Comparison of ENCODE assay signal across 18 cellular contexts in the genomic region with DNA sequence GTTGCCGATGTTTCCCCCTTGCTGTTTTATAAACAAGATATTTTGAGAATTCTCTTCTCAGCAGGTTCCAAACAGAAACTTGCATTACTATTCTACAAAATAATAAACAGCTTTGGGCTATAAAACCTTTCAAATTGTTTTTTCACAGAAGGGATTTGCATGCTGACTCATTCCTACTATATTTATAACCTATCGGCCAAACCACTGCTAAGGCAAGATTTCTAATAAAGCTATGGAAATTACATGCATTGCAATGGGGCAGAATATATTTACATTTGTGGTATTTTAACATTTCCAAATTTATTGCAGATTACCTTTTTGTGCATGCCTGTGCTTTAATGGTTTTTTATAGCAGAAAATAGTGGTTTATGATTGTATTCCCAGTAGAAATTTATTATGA.
DNase-seq lines count a peak whose midpoint lies in the region; ATAC-seq, FAIRE-seq and TF ChIP-seq lines count a peak whose summit lies in the region.
"Had no signal": no experiment of that assay in that cellular context is flagged by ENCODE, and none has a peak within 500 bp of the region (broad histone marks: within the 10 kb centered on the region; RNA-seq: fewer than 3 reads in every experiment).

No MANE protein-coding gene starts in this region.

- H3K4me3 ChIP-seq in SK-N-SH (ENCODE audit: low read depth in 2 of 2, low read length in 1 of 2): no peak overlapping the region
- H3K4me3 ChIP-seq: BLaER1 had no signal

- no peak overlapping the region for H3K9ac ChIP-seq in SK-N-SH
- H3K9ac ChIP-seq: BLaER1 had no signal

- no peak for TF ChIP-seq EP300 in SK-N-SH (IDR thresholded peaks at IDR 0.05; ENCODE audit: borderline replicate concordance in 1 of 2, low read depth in 1 of 2, low read length in 1 of 2)

- H2AFZ ChIP-seq in SK-N-SH (ENCODE audit: low read depth): 0 out of 2 replicates have a peak overlapping the region, but pooled peaks have one; percentile 5

- no peaks in the 10 kb centered on the region for H3K27me3 ChIP-seq in SK-N-SH (ENCODE audit: insufficient read depth)
- H3K27me3 ChIP-seq: BLaER1 had no signal

- H3K9me2 ChIP-seq in SK-N-SH: no peaks in the 10 kb centered on the region

- TF ChIP-seq CTCF in SK-N-SH (IDR thresholded peaks at IDR 0.05): no peak
- TF ChIP-seq CTCF in GM13976 (IDR thresholded peaks at IDR 0.05; ENCODE audit: borderline replicate concordance, control extremely low read depth, extremely low read depth, insufficient read depth, missing control alignments): no peak

- H3K9me3 ChIP-seq in SK-N-SH: no peaks in the 10 kb centered on the region
- H3K9me3 ChIP-seq: BLaER1 had no signal

- CTCF ChIA-PET in SK-N-SH (lab: Yijun Ruan, JAX) (no interaction called here), HEK293T (lab: Yijun Ruan, JAX) (no interaction called here)

- H3K79me2 ChIP-seq in SK-N-SH (ENCODE audit: insufficient read depth): no peaks in the 10 kb centered on the region

- DNase-seq in SK-N-SH (no peak), HEK293T (ENCODE audit: extremely low spot score) (no peak), GM13976 (ENCODE audit: low spot score) (no peak)
- DNase-seq in activated naive CD4-positive, alpha-beta T cell treated with anti-CD3 and anti-CD28 coated beads, Interleukin-2, amount 50 U/mL, for 16 hours: no peak
- no peak for DNase-seq in stimulated activated CD4-positive, alpha-beta T cell treated with anti-CD3 and anti-CD28 coated beads, Interleukin-1b, Interleukin-23, amount 100 ng/mL, for 48 hours
- DNase-seq: 8988T; Calu3; CD8-positive, alpha-beta T cell; DMS79 treated with DMSO at 0.1 percent for 48 hours; EL; GOT3; H9 had no signal

- in situ Hi-C loops in GM13976 (cut with MboI; ENCODE audit: low sequenced_read_pairs, unreplicated experiment): no loop called here

- no peaks in the 10 kb centered on the region for H3K36me3 ChIP-seq in SK-N-SH (replicated peaks in 1 of 2; ENCODE audit: control insufficient read depth in 1 of 2, insufficient read depth in 2 of 2, low read length in 1 of 2)
- H3K36me3 ChIP-seq: BLaER1 had no signal

- FAIRE-seq in endometrium (lab: Jason Lieb, UNC): peak; percentile 95
- FAIRE-seq: GM12891, GM18507 had no signal

- ATAC-seq in SK-N-SH treated with all-trans-retinoic acid at 6 μM for 48 hours: no peak
- ATAC-seq: CD8-positive, alpha-beta T cell had no signal

- TF ChIP-seq RAD21 in SK-N-SH (IDR thresholded peaks at IDR 0.05; ENCODE audit: low read length): no peak

- H3F3A ChIP-seq in SK-N-SH (replicated peaks; ENCODE audit: insufficient read depth): no peaks in the 10 kb centered on the region

- H3K4me2 ChIP-seq in SK-N-SH: no peak overlapping the region
- H3K4me2 ChIP-seq: BLaER1 had no signal

- POLR2A ChIA-PET in SK-N-SH (lab: Yijun Ruan, JAX): no interaction called here
- POLR2A ChIA-PET in HEK293T (lab: Yijun Ruan, JAX): no interaction called here

- H3K27ac ChIP-seq in SK-N-SH (ENCODE audit: low read depth in 2 of 2, low read length in 1 of 2) (no peak overlapping the region), temporal lobe (ENCODE audit: low read depth, low read length) (peak overlapping the region; percentile 22)
- H3K27ac ChIP-seq: BLaER1 had no signal

- 68% methylated on average over 2 of the region's 2 CpGs for WGBS in SK-N-SH (ENCODE audit: low lambda C conversion rate)

- H3K4me1 ChIP-seq in SK-N-SH (ENCODE audit: control insufficient read depth in 1 of 2, insufficient read depth in 2 of 2, low read depth in 1 of 2, low read length in 1 of 2): no peaks in the 10 kb centered on the region
- H3K4me1 ChIP-seq: BLaER1 had no signal

- H4K20me1 ChIP-seq in SK-N-SH (ENCODE audit: insufficient read depth): no peaks in the 10 kb centered on the region
- H4K20me1 ChIP-seq: BLaER1 had no signal

TF ChIP-seq in SK-N-SH, 30 proteins besides CTCF, POLR2A, EP300 and RAD21:
- TF ChIP-seq FOXJ3 (CRISPR knock-in tag; IDR thresholded peaks at IDR 0.05) (no peak), RCOR1 (IDR thresholded peaks at IDR 0.05; ENCODE audit: low read length) (no peak), TAF1 (IDR thresholded peaks at IDR 0.05; ENCODE audit: borderline replicate concordance, low read depth, low read length) (no peak), GATA2 (CRISPR knock-in tag; IDR thresholded peaks at IDR 0.05) (no peak)

TF ChIP-seq in SK-N-SH treated with all-trans-retinoic acid at 6 μM for 48 hours, 23 proteins besides CTCF, POLR2A, EP300 and RAD21 (continues in another document):
- TF ChIP-seq ARNTL (CRISPR knock-in tag; IDR thresholded peaks at IDR 0.05; ENCODE audit: borderline replicate concordance, low read depth) (no peak), ZNF8 (CRISPR knock-in tag; IDR thresholded peaks at IDR 0.05) (no peak), ISL1 (CRISPR knock-in tag; IDR thresholded peaks at IDR 0.05) (no peak), GLIS3 (CRISPR knock-in tag; IDR thresholded peaks at IDR 0.05) (no peak), BACH2 (CRISPR knock-in tag; IDR thresholded peaks at IDR 0.05; ENCODE audit: borderline replicate concordance) (no peak), ZNF565 (CRISPR knock-in tag; conservative IDR thresholded peaks at IDR 0.05; ENCODE audit: low read depth) (no peak)
- TF ChIP-seq, protein P1, sequence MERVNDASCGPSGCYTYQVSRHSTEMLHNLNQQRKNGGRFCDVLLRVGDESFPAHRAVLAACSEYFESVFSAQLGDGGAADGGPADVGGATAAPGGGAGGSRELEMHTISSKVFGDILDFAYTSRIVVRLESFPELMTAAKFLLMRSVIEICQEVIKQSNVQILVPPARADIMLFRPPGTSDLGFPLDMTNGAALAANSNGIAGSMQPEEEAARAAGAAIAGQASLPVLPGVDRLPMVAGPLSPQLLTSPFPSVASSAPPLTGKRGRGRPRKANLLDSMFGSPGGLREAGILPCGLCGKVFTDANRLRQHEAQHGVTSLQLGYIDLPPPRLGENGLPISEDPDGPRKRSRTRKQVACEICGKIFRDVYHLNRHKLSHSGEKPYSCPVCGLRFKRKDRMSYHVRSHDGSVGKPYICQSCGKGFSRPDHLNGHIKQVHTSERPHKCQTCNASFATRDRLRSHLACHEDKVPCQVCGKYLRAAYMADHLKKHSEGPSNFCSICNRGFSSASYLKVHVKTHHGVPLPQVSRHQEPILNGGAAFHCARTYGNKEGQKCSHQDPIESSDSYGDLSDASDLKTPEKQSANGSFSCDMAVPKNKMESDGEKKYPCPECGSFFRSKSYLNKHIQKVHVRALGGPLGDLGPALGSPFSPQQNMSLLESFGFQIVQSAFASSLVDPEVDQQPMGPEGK (CRISPR knock-in tag; IDR thresholded peaks at IDR 0.05; ENCODE audit: borderline replicate concordance): no peak
- TF ChIP-seq, protein P2, sequence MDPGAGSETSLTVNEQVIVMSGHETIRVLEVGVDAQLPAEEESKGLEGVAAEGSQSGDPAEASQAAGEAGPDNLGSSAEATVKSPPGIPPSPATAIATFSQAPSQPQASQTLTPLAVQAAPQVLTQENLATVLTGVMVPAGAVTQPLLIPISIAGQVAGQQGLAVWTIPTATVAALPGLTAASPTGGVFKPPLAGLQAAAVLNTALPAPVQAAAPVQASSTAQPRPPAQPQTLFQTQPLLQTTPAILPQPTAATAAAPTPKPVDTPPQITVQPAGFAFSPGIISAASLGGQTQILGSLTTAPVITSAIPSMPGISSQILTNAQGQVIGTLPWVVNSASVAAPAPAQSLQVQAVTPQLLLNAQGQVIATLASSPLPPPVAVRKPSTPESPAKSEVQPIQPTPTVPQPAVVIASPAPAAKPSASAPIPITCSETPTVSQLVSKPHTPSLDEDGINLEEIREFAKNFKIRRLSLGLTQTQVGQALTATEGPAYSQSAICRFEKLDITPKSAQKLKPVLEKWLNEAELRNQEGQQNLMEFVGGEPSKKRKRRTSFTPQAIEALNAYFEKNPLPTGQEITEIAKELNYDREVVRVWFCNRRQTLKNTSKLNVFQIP (CRISPR knock-in tag; IDR thresholded peaks at IDR 0.05; ENCODE audit: borderline replicate concordance, low read depth): no peak

TF ChIP-seq in HEK293T, 16 proteins besides CTCF, POLR2A, EP300 and RAD21:
- no peak for TF ChIP-seq CTBP1 (IDR thresholded peaks at IDR 0.05; ENCODE audit: borderline replicate concordance)
- TF ChIP-seq FOXA1 (IDR thresholded peaks at IDR 0.05): no peak
- TF ChIP-seq, protein P3, sequence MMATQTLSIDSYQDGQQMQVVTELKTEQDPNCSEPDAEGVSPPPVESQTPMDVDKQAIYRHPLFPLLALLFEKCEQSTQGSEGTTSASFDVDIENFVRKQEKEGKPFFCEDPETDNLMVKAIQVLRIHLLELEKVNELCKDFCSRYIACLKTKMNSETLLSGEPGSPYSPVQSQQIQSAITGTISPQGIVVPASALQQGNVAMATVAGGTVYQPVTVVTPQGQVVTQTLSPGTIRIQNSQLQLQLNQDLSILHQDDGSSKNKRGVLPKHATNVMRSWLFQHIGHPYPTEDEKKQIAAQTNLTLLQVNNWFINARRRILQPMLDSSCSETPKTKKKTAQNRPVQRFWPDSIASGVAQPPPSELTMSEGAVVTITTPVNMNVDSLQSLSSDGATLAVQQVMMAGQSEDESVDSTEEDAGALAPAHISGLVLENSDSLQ (IDR thresholded peaks at IDR 0.05): 0 out of 2 replicates have a peak, but pooled peaks have one; percentile 1
